Comparison of ENCODE assay signal across 8 cellular contexts in genomic region chr10:30510932-30511700, GRCh38.
DNase-seq lines count a peak whose midpoint lies in the region; ATAC-seq, FAIRE-seq and TF ChIP-seq lines count a peak whose summit lies in the region.

No MANE protein-coding gene starts in this region.

- peaks cover 59% of the 10 kb centered on the region for H3K4me1 ChIP-seq in Karpas-422 (ENCODE audit: low read length)
- peaks cover 6% of the 10 kb centered on the region for H3K4me1 ChIP-seq in parathyroid adenoma

- H2AFZ ChIP-seq in Karpas-422 (ENCODE audit: low read length) (no peak overlapping the region), parathyroid adenoma (peak overlapping the region; percentile 25)

- H4K20me1 ChIP-seq in Karpas-422 (ENCODE audit: insufficient read depth, low read depth, low read length), result no peaks in the 10 kb centered on the region

- ATAC-seq in GM18907 (IDR thresholded peaks at IDR 0.05; ENCODE audit: unreplicated experiment), result peak; percentile 42
- peak; percentile 35 for ATAC-seq in HG02610 (IDR thresholded peaks at IDR 0.05; ENCODE audit: unreplicated experiment)

- H3K4me3 ChIP-seq in Karpas-422 (ENCODE audit: low read length) (peak overlapping the region; percentile 53), parathyroid adenoma (ENCODE audit: low read depth, low read length) (no peak overlapping the region)

- POLR2A ChIA-PET in GM10248 (lab: Yijun Ruan, JAX), result interaction anchor here (0.7 to 1.3 kb wide), 2 partner anchors 10 to 77 kb away, joined by 3 read pairs; partner anchors contain the start of gene MAP3K8

- no peaks in the 10 kb centered on the region for H3K79me2 ChIP-seq in Karpas-422 (ENCODE audit: low read length)
- H3K79me2 ChIP-seq in parathyroid adenoma, result no peaks in the 10 kb centered on the region

- H3K4me2 ChIP-seq in Karpas-422 (ENCODE audit: low read depth, low read length, poor library complexity, severe bottlenecking) (peak overlapping the region; percentile 74), parathyroid adenoma (ENCODE audit: low read length) (peak overlapping the region; percentile 13)

- CTCF ChIA-PET in GM10248 (lab: Yijun Ruan, JAX), result interaction anchor here (0.6 to 5.1 kb wide), 13 partner anchors 9 to 723 kb away, joined by 3 to 27 read pairs (median 5); no protein-coding TSS in a partner anchor

- FAIRE-seq in urothelium cell line (lab: Jason Lieb, UNC), result no peak

- H3K9me3 ChIP-seq in Karpas-422 (ENCODE audit: low read length) (no peaks in the 10 kb centered on the region), parathyroid adenoma (ENCODE audit: control insufficient read depth, low read length) (no peaks in the 10 kb centered on the region)

- no peak for TF ChIP-seq CTCF in parathyroid adenoma (IDR thresholded peaks at IDR 0.05)
- no peak for TF ChIP-seq CTCF in GM10248 (IDR thresholded peaks at IDR 0.05; ENCODE audit: control extremely low read depth, extremely low read depth, low read depth, missing control alignments)

- H3K9ac ChIP-seq in Karpas-422 (ENCODE audit: low read length) (peak overlapping the region; percentile 72), parathyroid adenoma (no peak overlapping the region)

- H3K27ac ChIP-seq in Karpas-422 (ENCODE audit: low read length) (peak overlapping the region; percentile 96), parathyroid adenoma (peak overlapping the region; percentile 54)

- H3K9me2 ChIP-seq in Karpas-422 (replicated peaks; ENCODE audit: insufficient read depth, low read length), result no peaks in the 10 kb centered on the region

- H3K36me3 ChIP-seq in Karpas-422 (ENCODE audit: insufficient read depth, low read length) (no peaks in the 10 kb centered on the region), parathyroid adenoma (ENCODE audit: control insufficient read depth, insufficient read depth, low read length) (no peaks in the 10 kb centered on the region)

- DNase-seq in Karpas-422 (peak; percentile 94), DMS153 treated with DMSO at 0.1 percent for 48 hours (lab: John Stamatoyannopoulos, UW; ENCODE audit: unreplicated experiment) (no peak), COLO668 (lab: John Stamatoyannopoulos, UW; ENCODE audit: unreplicated experiment) (no peak), GM10248 (ENCODE audit: extremely low spot score) (no peak), urothelium cell line (ENCODE audit: low spot score) (no peak)

- H3K27me3 ChIP-seq in Karpas-422 (ENCODE audit: low read length), result no peaks in the 10 kb centered on the region
- H3K27me3 ChIP-seq in parathyroid adenoma (ENCODE audit: control insufficient read depth, insufficient read depth, low read length), result no peaks in the 10 kb centered on the region
